ENCODE assay signal across 3 cellular contexts in genomic region chr4:85734446-85734845, GRCh38.
TF ChIP-seq lines count a peak whose summit lies in the region.

No MANE protein-coding gene starts in this region.

TF ChIP-seq in A549, 52 proteins besides CTCF, POLR2A, EP300 and RAD21:
- TF ChIP-seq MAFK (IDR thresholded peaks at IDR 0.05; ENCODE audit: partially characterized antibody): no peak
- no peak for TF ChIP-seq HES2 (IDR thresholded peaks at IDR 0.05)
- TF ChIP-seq SMC3 (IDR thresholded peaks at IDR 0.05): no peak
- TF ChIP-seq KDM1A (IDR thresholded peaks at IDR 0.05; ENCODE audit: low read depth): no peak
- TF ChIP-seq FOSL2 (IDR thresholded peaks at IDR 0.05): no peak
- peak; percentile 21; the same call in 1 of the 2 replicates for TF ChIP-seq FOSL2 (CRISPR knock-in tag; IDR thresholded peaks at IDR 0.05)

TF ChIP-seq in HCT116, 20 proteins besides CTCF, POLR2A, EP300 and RAD21:
- no peak for TF ChIP-seq ZBTB33 (IDR thresholded peaks at IDR 0.05; ENCODE audit: extremely low read depth, insufficient replicate concordance, low read length)
- TF ChIP-seq TCF7L2 (IDR thresholded peaks at IDR 0.05; ENCODE audit: borderline replicate concordance, extremely low read depth, insufficient read depth, insufficient read length): peak; percentile 83
- peak; percentile 63 for TF ChIP-seq CEBPB (IDR thresholded peaks at IDR 0.05; ENCODE audit: low read depth)
- TF ChIP-seq ZNF274 (IDR thresholded peaks at IDR 0.05; ENCODE audit: low read depth, low read length): no peak
- TF ChIP-seq JUND (IDR thresholded peaks at IDR 0.05): peak; percentile 91
- no peak for TF ChIP-seq EZH2 (IDR thresholded peaks at IDR 0.05)
- no peak for TF ChIP-seq REST (IDR thresholded peaks at IDR 0.05; ENCODE audit: low read depth)
- peak; percentile 79 for TF ChIP-seq SP1 (IDR thresholded peaks at IDR 0.05; ENCODE audit: low read depth)
- TF ChIP-seq YY1 (IDR thresholded peaks at IDR 0.05; ENCODE audit: extremely low read depth, insufficient replicate concordance, low read depth, low read length): no peak
- TF ChIP-seq EGR1 (IDR thresholded peaks at IDR 0.05; ENCODE audit: low read depth): peak; percentile 38; the same call in 1 of the 2 replicates
- no peak for TF ChIP-seq SIN3A (IDR thresholded peaks at IDR 0.05; ENCODE audit: low read depth)
- TF ChIP-seq ZFX (IDR thresholded peaks at IDR 0.05): no peak
- peak; percentile 32; the same call in 1 of the 2 replicates for TF ChIP-seq POLR2AphosphoS5 (IDR thresholded peaks at IDR 0.05; ENCODE audit: low read depth, low read length)
- TF ChIP-seq EZH2phosphoT487 (IDR thresholded peaks at IDR 0.05; ENCODE audit: borderline replicate concordance): no peak
- peak; percentile 61; the same call in 1 of the 2 replicates for TF ChIP-seq SRF (IDR thresholded peaks at IDR 0.05; ENCODE audit: low read depth)
- 0 out of 2 replicates have a peak, but pooled peaks have one; percentile 36 for TF ChIP-seq MAX (IDR thresholded peaks at IDR 0.05)
- peak; percentile 55; the same call in 1 of the 2 replicates for TF ChIP-seq CBX3 (IDR thresholded peaks at IDR 0.05; ENCODE audit: low read depth)
- no peak for TF ChIP-seq ATF3 (IDR thresholded peaks at IDR 0.05)
- peak; percentile 95 for TF ChIP-seq FOSL1 (IDR thresholded peaks at IDR 0.05; ENCODE audit: low read depth)
- TF ChIP-seq ELF1 (IDR thresholded peaks at IDR 0.05; ENCODE audit: borderline replicate concordance, low read depth): no peak
TF ChIP-seq in HCT116: peak in this region for 10.

TF ChIP-seq in GM23338, 12 proteins besides CTCF, POLR2A, EP300 and RAD21:
- no peak for TF ChIP-seq ZNF331 (CRISPR knock-in tag; IDR thresholded peaks at IDR 0.05; ENCODE audit: low read depth)
- no peak for TF ChIP-seq STAT1 (IDR thresholded peaks at IDR 0.05; ENCODE audit: unreplicated experiment)
- no peak for TF ChIP-seq POLR2AphosphoS5 (IDR thresholded peaks at IDR 0.05; ENCODE audit: low read depth)
- TF ChIP-seq ZNF462 (CRISPR knock-in tag; IDR thresholded peaks at IDR 0.05): no peak
- no peak for TF ChIP-seq EZH2phosphoT487 (IDR thresholded peaks at IDR 0.05; ENCODE audit: unreplicated experiment)
- no peak for TF ChIP-seq CREB1 (CRISPR knock-in tag; IDR thresholded peaks at IDR 0.05; ENCODE audit: low read depth)
- no peak for TF ChIP-seq ZNF114 (CRISPR knock-in tag; IDR thresholded peaks at IDR 0.05)
- TF ChIP-seq NANOG (IDR thresholded peaks at IDR 0.05; ENCODE audit: borderline replicate concordance): no peak
- no peak for TF ChIP-seq JUNB (IDR thresholded peaks at IDR 0.05; ENCODE audit: unreplicated experiment)
- TF ChIP-seq REST (IDR thresholded peaks at IDR 0.05; ENCODE audit: unreplicated experiment): no peak
- no peak for TF ChIP-seq EZH2 (IDR thresholded peaks at IDR 0.05; ENCODE audit: low read depth, unreplicated experiment)
